Comparison of ENCODE assay signal across 8 cellular contexts in genomic region chr11:33016654-33017053, GRCh38. TPM values are rescaled to one million over a fixed set of nuclear protein-coding genes. Genes with fewer than 3 reads are reported as not detected.
DNase-seq lines count a peak whose midpoint lies in the region; ATAC-seq and TF ChIP-seq lines count a peak whose summit lies in the region.

No MANE protein-coding gene starts in this region.

- H3K27me3 ChIP-seq in right atrium auricular region (no peaks in the 10 kb centered on the region), mucosa of rectum (ENCODE audit: control insufficient read depth in 2 of 2, insufficient read depth in 2 of 2, low read length in 2 of 2) (peaks cover 0 to 3% of the 10 kb centered on the region in 2 donors), vagina (no peaks in the 10 kb centered on the region)

- no peak for TF ChIP-seq POLR2A in vagina (IDR thresholded peaks at IDR 0.05)

- H3K27ac Mint-ChIP-seq in MCF 10A (ENCODE audit: low read depth, unreplicated experiment) = peak overlapping the region; percentile 24

- POLR2A ChIA-PET in MCF 10A (lab: Yijun Ruan, JAX) = interaction anchor here (1.0 to 2.9 kb wide), 11 partner anchors 9 to 144 kb away, joined by 3 to 20 read pairs (median 5); partner anchors contain the start of gene TCP11L1

- H3K36me3 Mint-ChIP-seq in MCF 10A (ENCODE audit: insufficient read depth, unreplicated experiment) = peaks cover 10% of the 10 kb centered on the region

- DNase-seq in right atrium auricular region (ENCODE audit: low spot score) (no peak), Right ventricle myocardium inferior (ENCODE audit: missing footprints) (no peak), MCF 10A (ENCODE audit: unreplicated experiment) (no peak), vagina (ENCODE audit: extremely low spot score in 2 of 2) (no peak), kidney tubule cell (ENCODE audit: low spot score) (no peak), SK-N-DZ (ENCODE audit: low spot score) (no peak)
- DNase-seq in stimulated activated CD8-positive, alpha-beta memory T cell treated with anti-CD3 and anti-CD28 coated beads, Interleukin-4, amount 100 ng/mL, for 48 hours = no peak

- intact Hi-C loops in Right ventricle myocardium inferior (cut with DNase I) (no loop called here), MCF 10A (cut with micrococcal nuclease) (loop anchor here (10.0 kb wide), 1 partner anchor 48 kb away; no protein-coding TSS in a partner anchor), vagina (cut with DNase I) (no loop called here)

- peak overlapping the region in 1 of 2 donors; percentile 64 for H3K9ac ChIP-seq in mucosa of rectum (ENCODE audit: low read depth in 1 of 2, low read length in 2 of 2)

- no peaks in the 10 kb centered on the region for H3K4me1 Mint-ChIP-seq in MCF 10A (ENCODE audit: insufficient read depth, unreplicated experiment)

- BruUV-seq in MCF 10A (replicated peaks; lab: Mats Ljungman, UMichigan) = TSS peak; percentile 34

- no peaks in the 10 kb centered on the region for H3K9me3 ChIP-seq in right atrium auricular region
- no peaks in the 10 kb centered on the region for H3K9me3 ChIP-seq in mucosa of rectum (ENCODE audit: control insufficient read depth in 2 of 2, low read length in 2 of 2)
- H3K9me3 ChIP-seq in vagina = no peaks in the 10 kb centered on the region

- H3K27me3 Mint-ChIP-seq in MCF 10A (ENCODE audit: insufficient read depth, unreplicated experiment) = no peaks in the 10 kb centered on the region

- peak overlapping the region; percentile 42 to 60 for H3K4me3 ChIP-seq in right atrium auricular region
- H3K4me3 ChIP-seq in mucosa of rectum (ENCODE audit: low read length in 2 of 2) = peak overlapping the region; percentile 66 to 77
- H3K4me3 ChIP-seq in vagina = peak overlapping the region; percentile 70 to 72

- no peak for ATAC-seq in Right ventricle myocardium inferior

- H3K9me3 Mint-ChIP-seq in MCF 10A (ENCODE audit: unreplicated experiment) = no peaks in the 10 kb centered on the region

- H3K27ac ChIP-seq in right atrium auricular region (no peak overlapping the region), mucosa of rectum (ENCODE audit: low read depth in 2 of 2, low read length in 2 of 2) (no peak overlapping the region), vagina (peak overlapping the region; percentile 71)

- H3K4me1 ChIP-seq in right atrium auricular region = no peaks in the 10 kb centered on the region
- peaks cover 6 to 7% of the 10 kb centered on the region in 2 donors for H3K4me1 ChIP-seq in mucosa of rectum (ENCODE audit: control insufficient read depth in 2 of 2, insufficient read depth in 2 of 2, low read length in 2 of 2)
- H3K4me1 ChIP-seq in vagina = peaks cover 29% of the 10 kb centered on the region

- peak overlapping the region; percentile 78 for H3K4me3 Mint-ChIP-seq in MCF 10A (ENCODE audit: unreplicated experiment)

- CTCF ChIA-PET in MCF 10A (lab: Yijun Ruan, JAX) = interaction anchor here (0.8 to 1.1 kb wide), 2 partner anchors 17 to 23 kb away, joined by 3 to 5 read pairs; no protein-coding TSS in a partner anchor

- H3K36me3 ChIP-seq in right atrium auricular region (no peaks in the 10 kb centered on the region), mucosa of rectum (ENCODE audit: control insufficient read depth in 2 of 2, insufficient read depth in 2 of 2, low read length in 2 of 2) (no peaks in the 10 kb centered on the region), vagina (no peaks in the 10 kb centered on the region)

- no peak for TF ChIP-seq CTCF in right atrium auricular region (IDR thresholded peaks at IDR 0.05)
- no peak for TF ChIP-seq CTCF in MCF 10A (IDR thresholded peaks at IDR 0.05; ENCODE audit: unreplicated experiment)
- no peak for TF ChIP-seq CTCF in vagina (IDR thresholded peaks at IDR 0.05)

RNA-seq across cellular contexts. Expression of gene DEPDC7, which starts 1.0 kb away (rescaled TPM):
- total RNA-seq in right atrium auricular region (under 1 TPM; 0.33 to 0.51 TPM), Right ventricle myocardium inferior (0.49 TPM), MCF 10A (2022) (2.2 and 3.6 TPM in 2 replicates), vagina (2.5 TPM)
- polyA plus RNA-seq in SK-N-DZ (2014; cell fraction: cytosol; rRNA removed) = 6.1 and 8.6 TPM in 2 replicates
- polyA plus RNA-seq in SK-N-DZ (2014; cell fraction: nucleus; rRNA removed) = 21.0 and 30.8 TPM in 2 replicates

RNA-seq across cellular contexts. Expression of gene TCP11L1, which starts 22.7 kb away (rescaled TPM):
- total RNA-seq in right atrium auricular region (10 to 100 TPM; 11.9 to 15.3 TPM), Right ventricle myocardium inferior (6.4 TPM), MCF 10A (2022) (25.8 and 26.9 TPM in 2 replicates), vagina (28.7 TPM)
- polyA plus RNA-seq in SK-N-DZ (2014; cell fraction: cytosol; rRNA removed) = 14.0 and 20.5 TPM in 2 replicates
- polyA plus RNA-seq in SK-N-DZ (2014; cell fraction: nucleus; rRNA removed) = 13.1 and 14.9 TPM in 2 replicates
